1 cellular context compared by ENCODE assay signal in genomic region chr16:50657251-50657650, GRCh38.
TF ChIP-seq lines count a peak whose summit lies in the region.

No MANE protein-coding gene starts in this region.

TF ChIP-seq in H1, 55 proteins besides CTCF, POLR2A, EP300 and RAD21 (continued from another document):
- TF ChIP-seq NRF1 (IDR thresholded peaks at IDR 0.05; ENCODE audit: low read depth, low read length), result no peak
- no peak for TF ChIP-seq HDAC2 (IDR thresholded peaks at IDR 0.05; ENCODE audit: borderline replicate concordance in 1 of 2, low read depth in 2 of 2, low read length in 2 of 2)
- TF ChIP-seq FOSL1 (IDR thresholded peaks at IDR 0.05; ENCODE audit: insufficient read depth, low read depth, low read length), result no peak
- TF ChIP-seq, protein P1, sequence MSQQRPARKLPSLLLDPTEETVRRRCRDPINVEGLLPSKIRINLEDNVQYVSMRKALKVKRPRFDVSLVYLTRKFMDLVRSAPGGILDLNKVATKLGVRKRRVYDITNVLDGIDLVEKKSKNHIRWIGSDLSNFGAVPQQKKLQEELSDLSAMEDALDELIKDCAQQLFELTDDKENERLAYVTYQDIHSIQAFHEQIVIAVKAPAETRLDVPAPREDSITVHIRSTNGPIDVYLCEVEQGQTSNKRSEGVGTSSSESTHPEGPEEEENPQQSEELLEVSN (IDR thresholded peaks at IDR 0.05), result no peak
- TF ChIP-seq TCF12 (IDR thresholded peaks at IDR 0.05; ENCODE audit: low read depth, low read length), result no peak
- no peak for TF ChIP-seq SP1 (IDR thresholded peaks at IDR 0.05; ENCODE audit: low read depth, low read length)
- no peak for TF ChIP-seq JUND (IDR thresholded peaks at IDR 0.05; ENCODE audit: low read length)
- TF ChIP-seq CBX5 (IDR thresholded peaks at IDR 0.05; ENCODE audit: low read depth, low read length), result no peak
- no peak for TF ChIP-seq CTBP2 (IDR thresholded peaks at IDR 0.05; ENCODE audit: borderline replicate concordance, insufficient read depth, insufficient read length, low read length)
- no peak for TF ChIP-seq PHF8 (conservative IDR thresholded peaks at IDR 0.05; ENCODE audit: low read depth, low read length)
